ENCODE assay signal across 1 cellular context in genomic region chr5:150245111-150245789, GRCh38.
TF ChIP-seq lines count a peak whose summit lies in the region.

No MANE protein-coding gene starts in this region.

TF ChIP-seq in IMR-90, 13 proteins besides CTCF, POLR2A, EP300 and RAD21 (continued from another document):
- TF ChIP-seq NFE2L2 (IDR thresholded peaks at IDR 0.05; ENCODE audit: low read depth, low read length) (no peak), RFX5 (IDR thresholded peaks at IDR 0.05; ENCODE audit: low read depth, low read length) (no peak)
TF ChIP-seq in IMR-90: peak in this region for 0.
